9 cellular contexts compared by ENCODE assay signal in the genomic region with DNA sequence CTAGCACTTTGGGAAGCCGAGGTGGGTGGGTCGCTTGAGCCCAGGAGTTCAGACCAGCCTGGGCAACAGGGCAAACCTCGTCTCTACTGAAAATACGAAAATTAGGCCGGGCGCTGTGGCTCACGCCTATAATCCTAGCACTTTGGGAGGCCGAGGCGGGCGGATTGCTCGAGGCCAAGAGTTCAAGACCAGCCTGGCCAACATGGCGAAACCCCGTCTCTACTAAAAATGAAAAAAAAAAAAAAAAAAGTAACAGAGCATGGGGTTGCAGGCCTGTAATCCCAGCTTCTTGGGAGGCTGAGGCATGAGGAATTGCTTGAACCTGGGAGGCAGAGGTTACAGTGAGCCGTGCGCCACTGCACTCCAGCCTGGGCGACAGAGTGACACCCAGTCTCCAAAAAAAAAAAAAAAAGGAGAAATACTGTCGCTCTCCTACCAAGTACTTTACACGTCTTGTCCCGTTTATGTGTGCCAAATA. TPM values are rescaled to one million over a fixed set of nuclear protein-coding genes. Genes with fewer than 3 reads are reported as not detected.
A peak's percentile ranks its signal among the peaks of the same experiment; 100 is the strongest.
DNase-seq lines count a peak whose midpoint lies in the region; ATAC-seq, FAIRE-seq and TF ChIP-seq lines count a peak whose summit lies in the region.
"Had no signal": no experiment of that assay in that cellular context is flagged by ENCODE, and none has a peak within 500 bp of the region (broad histone marks: within the 10 kb centered on the region; RNA-seq: fewer than 3 reads in every experiment).

No MANE protein-coding gene starts in this region.

- H3K4me3 ChIP-seq in HUES48 (ENCODE audit: low read depth, low read length): peak overlapping the region; percentile 83
- peak overlapping the region; percentile 55 for H3K4me3 ChIP-seq in bronchial epithelial cell (ENCODE audit: low read depth, low read length)
- H3K4me3 ChIP-seq in muscle layer of duodenum (ENCODE audit: low read depth in 1 of 2, low read length in 2 of 2): peak overlapping the region; percentile 78 to 90

- H3K36me3 ChIP-seq in HUES48 (ENCODE audit: control insufficient read depth, insufficient read depth, low read length) (peaks cover 18% of the 10 kb centered on the region), bronchial epithelial cell (ENCODE audit: control insufficient read depth, insufficient read depth, low read length) (no peaks in the 10 kb centered on the region), muscle layer of duodenum (ENCODE audit: control insufficient read depth in 1 of 2, insufficient read depth in 2 of 2, low read length in 2 of 2) (no peaks in the 10 kb centered on the region)

- FAIRE-seq in bronchial epithelial cell (lab: Jason Lieb, UNC): no peak

- DNase-seq in bronchial epithelial cell (ENCODE audit: low read depth) (no peak), NCI-H2107 treated with DMSO at 0.1 percent for 48 hours (lab: John Stamatoyannopoulos, UW; ENCODE audit: unreplicated experiment) (no peak), NCI-H2171 (lab: John Stamatoyannopoulos, UW) (no peak)
- no peak for DNase-seq in activated CD4-positive, CD25-positive, alpha-beta regulatory T cell (lab: John Stamatoyannopoulos, UW)

- no peak for ATAC-seq in HG03342 (IDR thresholded peaks at IDR 0.05; ENCODE audit: unreplicated experiment)

- H3K9me3 ChIP-seq in HUES48 (ENCODE audit: control insufficient read depth, insufficient read depth, low read length) (no peaks in the 10 kb centered on the region), muscle layer of duodenum (ENCODE audit: control insufficient read depth in 1 of 2, low read length in 2 of 2) (no peaks in the 10 kb centered on the region)

- H3K27me3 ChIP-seq in HUES48 (ENCODE audit: control insufficient read depth, insufficient read depth, low read length): no peaks in the 10 kb centered on the region
- H3K27me3 ChIP-seq in bronchial epithelial cell (ENCODE audit: control insufficient read depth, insufficient read depth, low read length): no peaks in the 10 kb centered on the region
- H3K27me3 ChIP-seq in muscle layer of duodenum (ENCODE audit: low read depth, low read length): no peaks in the 10 kb centered on the region

- H3K4me1 ChIP-seq in HUES48 (ENCODE audit: control insufficient read depth, insufficient read depth, low read length) (peaks cover 7% of the 10 kb centered on the region), muscle layer of duodenum (ENCODE audit: control insufficient read depth in 1 of 2, insufficient read depth in 2 of 2, low read length in 2 of 2) (peaks cover 0 to 9% of the 10 kb centered on the region in 2 donors)

- TF ChIP-seq CTCF in 22Rv1 (IDR thresholded peaks at IDR 0.05) (no peak), bronchial epithelial cell (IDR thresholded peaks at IDR 0.05; ENCODE audit: insufficient read depth, low read length, severe bottlenecking) (no peak)

- H3K27ac ChIP-seq in 22Rv1 (peak overlapping the region; percentile 79), HUES48 (ENCODE audit: low read depth, low read length) (peak overlapping the region; percentile 72), muscle layer of duodenum (ENCODE audit: low read length) (no peak overlapping the region)

- H3K9ac ChIP-seq in HUES48 (ENCODE audit: low read depth, low read length): no peak overlapping the region

RNA-seq across cellular contexts. Expression of a gene that starts 0.7 kb away (rescaled TPM):
- total RNA-seq in bronchial epithelial cell: 0.26 TPM in 2 replicates
- total RNA-seq: mesenteric fat pad had no signal
